In genomic region chr9:109780453-109781033, GRCh38 we compare ENCODE assay signal across 8 cellular contexts.
DNase-seq lines count a peak whose midpoint lies in the region; ATAC-seq lines count a peak whose summit lies in the region.

No MANE protein-coding gene starts in this region.

- peak overlapping the region; percentile 84 for H3K9ac ChIP-seq in NT2/D1 (ENCODE audit: insufficient read length, low read depth)

- H2AFZ ChIP-seq in neuron (ENCODE audit: low read depth, low read length) = peak overlapping the region; percentile 95

- peak; percentile 27 for DNase-seq in AG20443 (ENCODE audit: low spot score)
- peak; percentile 30 for DNase-seq in NT2/D1 (ENCODE audit: low read depth, low spot score)
- peak; percentile 40 for DNase-seq in fibroblast of peridontal ligament (ENCODE audit: extremely low read depth)
- no peak for DNase-seq in COLO829 (ENCODE audit: low spot score)

- ATAC-seq in HG03135 (IDR thresholded peaks at IDR 0.05; ENCODE audit: unreplicated experiment) (no peak), GM21367 (IDR thresholded peaks at IDR 0.05; ENCODE audit: unreplicated experiment) (no peak), HG02973 (IDR thresholded peaks at IDR 0.05; ENCODE audit: unreplicated experiment) (no peak)

- H3K36me3 ChIP-seq in NT2/D1 (ENCODE audit: insufficient read depth, insufficient read length, low read length) (peaks cover 11% of the 10 kb centered on the region), neuron (ENCODE audit: insufficient read depth, low read length) (no peaks in the 10 kb centered on the region)

- peaks cover 7% of the 10 kb centered on the region for H3K27me3 ChIP-seq in NT2/D1 (ENCODE audit: insufficient read depth, insufficient read length)
- peaks cover 7% of the 10 kb centered on the region for H3K27me3 ChIP-seq in neuron (ENCODE audit: insufficient read depth, low read length)

- no peaks in the 10 kb centered on the region; the same call in 1 of the 2 replicates for H3K9me3 ChIP-seq in NT2/D1 (ENCODE audit: insufficient read depth, low read length)
- H3K9me3 ChIP-seq in neuron (ENCODE audit: low read length) = no peaks in the 10 kb centered on the region

- H3K4me3 ChIP-seq in NT2/D1 (ENCODE audit: insufficient read length, low read depth) (peak overlapping the region; percentile 68), neuron (ENCODE audit: low read length) (peak overlapping the region; percentile 63)

- H3K4me1 ChIP-seq in NT2/D1 (ENCODE audit: insufficient read depth, insufficient read length) (no peaks in the 10 kb centered on the region), neuron (ENCODE audit: insufficient read depth, low read length) (peaks cover 6% of the 10 kb centered on the region)
